In genomic region chr17:47176438-47176837, GRCh38 we compare ENCODE assay signal across 17 cellular contexts. TPM values are rescaled to one million over a fixed set of nuclear protein-coding genes. Genes with fewer than 3 reads are reported as not detected.
"Had no signal": no experiment of that assay in that cellular context is flagged by ENCODE, and none has a peak within 500 bp of the region (broad histone marks: within the 10 kb centered on the region; RNA-seq: fewer than 3 reads in every experiment).

No MANE protein-coding gene starts in this region.

- H3K27ac Mint-ChIP-seq: activated naive CD4-positive, alpha-beta T cell treated with anti-CD3 and anti-CD28 coated beads for 36 hours; dendritic cell treated with granulocyte-macrophage colony-stimulating factor and Interleukin-4, amounts not matched to agents 40 ng/mL and 50 ng/mL, for 4 days; stimulated activated memory B cell treated with anti-CD40 and anti-IgM and Interleukin-4, amounts not matched to agents 10 μg/mL and 1 μg/mL and 100 μg/mL, for 72 hours; T-helper 1 cell treated with Interleukin-12 subunit alpha and Interleukin-12 subunit beta and Interleukin-4 antibody, amounts not matched to agents 30 μg/mL and 1 μg/mL, for 36 hours had no signal

- H3K4me3 ChIP-seq: lower lobe of right lung, smooth muscle cell, transverse colon had no signal

- DNase-seq: activated CD4-positive, alpha-beta T cell treated with anti-CD3 and anti-CD28 coated beads for 1 hour; activated naive CD4-positive, alpha-beta T cell treated with anti-CD3 and anti-CD28 coated beads for 36 hours; cerebellar nuclear complex; hypothalamus; lower lobe of right lung; midbrain; naive thymus-derived CD4-positive, alpha-beta T cell; nucleus accumbens; right cardiac atrium; transverse colon had no signal

- ATAC-seq: lower lobe of right lung; naive thymus-derived CD4-positive, alpha-beta T cell; right cardiac atrium; stimulated activated memory B cell treated with anti-CD40 and anti-IgM and Interleukin-4, amounts not matched to agents 10 μg/mL and 1 μg/mL and 100 μg/mL, for 72 hours had no signal

- H3K4me3 Mint-ChIP-seq: activated naive CD4-positive, alpha-beta T cell treated with anti-CD3 and anti-CD28 coated beads for 36 hours; dendritic cell treated with granulocyte-macrophage colony-stimulating factor and Interleukin-4, amounts not matched to agents 40 ng/mL and 50 ng/mL, for 4 days; stimulated activated memory B cell treated with anti-CD40 and anti-IgM and Interleukin-4, amounts not matched to agents 10 μg/mL and 1 μg/mL and 100 μg/mL, for 72 hours; T-helper 1 cell treated with Interleukin-12 subunit alpha and Interleukin-12 subunit beta and Interleukin-4 antibody, amounts not matched to agents 30 μg/mL and 1 μg/mL, for 36 hours had no signal

- H3K27ac ChIP-seq: lower lobe of right lung, transverse colon had no signal

- H3K27me3 Mint-ChIP-seq: dendritic cell treated with granulocyte-macrophage colony-stimulating factor and Interleukin-4, amounts not matched to agents 40 ng/mL and 50 ng/mL, for 4 days; naive thymus-derived CD4-positive, alpha-beta T cell; progenitor cell of endocrine pancreas; stimulated activated memory B cell treated with anti-CD40 and anti-IgM and Interleukin-4, amounts not matched to agents 10 μg/mL and 1 μg/mL and 100 μg/mL, for 72 hours had no signal

- H3K27me3 ChIP-seq: transverse colon had no signal

- H3K4me2 ChIP-seq: smooth muscle cell had no signal

- H3K9me3 Mint-ChIP-seq: activated naive CD4-positive, alpha-beta T cell treated with anti-CD3 and anti-CD28 coated beads for 36 hours; dendritic cell treated with granulocyte-macrophage colony-stimulating factor and Interleukin-4, amounts not matched to agents 40 ng/mL and 50 ng/mL, for 4 days; naive thymus-derived CD4-positive, alpha-beta T cell; T-helper 1 cell treated with Interleukin-12 subunit alpha and Interleukin-12 subunit beta and Interleukin-4 antibody, amounts not matched to agents 30 μg/mL and 1 μg/mL, for 36 hours had no signal

- H3K9me3 ChIP-seq: lower lobe of right lung, transverse colon had no signal

RNA-seq across cellular contexts. Expression of gene MYL4, which starts 32.7 kb away (rescaled TPM):
- total RNA-seq: activated naive CD4-positive, alpha-beta T cell treated with anti-CD3 and anti-CD28 coated beads for 36 hours; epithelial cell of proximal tubule; naive thymus-derived CD4-positive, alpha-beta T cell; subcutaneous adipose tissue; transverse colon had no signal
- polyA plus RNA-seq: naive thymus-derived CD4-positive, alpha-beta T cell had no signal
